Comparison of ENCODE assay signal across 9 cellular contexts in the genomic region with DNA sequence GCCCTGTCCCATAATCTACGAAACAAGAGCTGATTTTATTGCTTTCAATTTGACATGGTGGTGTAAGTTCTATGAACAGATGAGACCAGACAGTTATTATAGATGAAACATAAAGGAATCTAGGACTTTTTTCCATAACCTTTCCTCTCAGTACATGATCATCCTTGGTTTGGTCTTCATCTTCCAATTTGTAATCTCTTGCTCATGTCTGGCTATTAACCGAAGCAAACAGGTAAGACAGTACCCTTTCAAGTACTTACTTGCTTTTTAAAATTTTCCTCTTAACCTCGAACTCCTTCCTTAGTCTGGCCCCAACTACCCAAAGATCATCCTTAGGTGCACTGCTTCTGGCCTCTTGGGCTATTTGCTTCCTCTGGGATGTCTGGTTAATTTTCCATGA. TPM values are rescaled to one million over a fixed set of nuclear protein-coding genes. Genes with fewer than 3 reads are reported as not detected.
A peak's percentile ranks its signal among the peaks of the same experiment; 100 is the strongest.
DNase-seq lines count a peak whose midpoint lies in the region; FAIRE-seq and TF ChIP-seq lines count a peak whose summit lies in the region.
"Had no signal": no experiment of that assay in that cellular context is flagged by ENCODE, and none has a peak within 500 bp of the region (broad histone marks: within the 10 kb centered on the region; RNA-seq: fewer than 3 reads in every experiment).

No MANE protein-coding gene starts in this region.

- no peak overlapping the region for H2BK120ac ChIP-seq in H1 (replicated peaks; ENCODE audit: low read depth, low read length)

- peaks cover 14% of the 10 kb centered on the region for H3K79me1 ChIP-seq in H1 (ENCODE audit: low read depth, low read length)

- no peak overlapping the region for H4K8ac ChIP-seq in H1 (ENCODE audit: extremely low read depth, insufficient read depth, low read length)

- H3K4ac ChIP-seq in H1 (replicated peaks; ENCODE audit: insufficient read length, low read depth, low read length), result no peak overlapping the region

- no peak for TF ChIP-seq EP300 in H1 (IDR thresholded peaks at IDR 0.05; ENCODE audit: borderline replicate concordance in 1 of 2, low read depth in 2 of 2, low read length in 2 of 2)

- no peak overlapping the region for H2BK5ac ChIP-seq in H1 (ENCODE audit: low read depth, low read length)

- H2AFZ ChIP-seq in H1 (ENCODE audit: low read length), result no peak overlapping the region
- no peak overlapping the region for H2AFZ ChIP-seq in parathyroid adenoma

- POLR2A ChIA-PET in RWPE1 (lab: Yijun Ruan, JAX; ENCODE audit: low non-redundant PET) (no interaction called here), H1 (lab: Charles Lee; ENCODE audit: partially characterized antibody) (interaction anchor here (0.7 to 4.4 kb wide), 10 partner anchors 10 to 134 kb away, joined by 3 to 35 read pairs (median 8); a partner anchor contains a TSS), GM10248 (lab: Yijun Ruan, JAX) (no interaction called here)

- FAIRE-seq in H1 (lab: Jason Lieb, UNC), result no peak

- no peak for DNase-seq in GM12864 (ENCODE audit: low read depth)
- DNase-seq in RWPE1 (ENCODE audit: low spot score), result no peak
- DNase-seq in H1 (ENCODE audit: low read depth in 1 of 2, low spot score in 2 of 2), result no peak
- no peak for DNase-seq in GM10248 (ENCODE audit: extremely low spot score)
- no peak for DNase-seq in ecto neural progenitor cell (ENCODE audit: low spot score)
- no peak for DNase-seq in germinal center (ENCODE audit: low spot score)
- no peak for DNase-seq in MV-4-11 (lab: John Stamatoyannopoulos, UW)

- H4K20me1 ChIP-seq in H1 (replicated peaks in 1 of 2; ENCODE audit: control insufficient read depth in 1 of 2, insufficient read depth in 2 of 2, low read length in 2 of 2), result peaks cover 0 to 2% of the 10 kb centered on the region in 2 experiments

- H3K4me3 ChIP-seq in GM12864 (ENCODE audit: low read depth, low read length), result peak overlapping the region; percentile 84; the same call in 1 of the 2 replicates
- peak overlapping the region in 3 of 4 experiments; percentile 74 to 85 (median 75); a peak in 5 of 8 replicates for H3K4me3 ChIP-seq in H1 (ENCODE audit: extremely low read depth in 1 of 4, insufficient read depth in 2 of 4, low read depth in 3 of 4, low read length in 4 of 4)
- H3K4me3 ChIP-seq in parathyroid adenoma (ENCODE audit: low read depth, low read length), result peak overlapping the region; percentile 97

- peaks cover 6% of the 10 kb centered on the region for H3K23me2 ChIP-seq in H1 (ENCODE audit: low read depth, low read length)

- no peak overlapping the region for H2BK15ac ChIP-seq in H1 (ENCODE audit: low read length)

- no peak overlapping the region for H3K14ac ChIP-seq in H1 (ENCODE audit: insufficient read length)

- H3K9ac ChIP-seq in H1 (replicated peaks in 1 of 4; ENCODE audit: extremely low read depth in 1 of 4, low read depth in 3 of 4, low read length in 3 of 4) (no peak overlapping the region), parathyroid adenoma (no peak overlapping the region)

- peaks cover 6 to 10% of the 10 kb centered on the region in 2 experiments for H3K79me2 ChIP-seq in H1 (ENCODE audit: control insufficient read depth in 1 of 2, insufficient read depth in 2 of 2, low read length in 2 of 2)
- no peaks in the 10 kb centered on the region for H3K79me2 ChIP-seq in parathyroid adenoma

- no peak overlapping the region for H3K18ac ChIP-seq in H1 (ENCODE audit: extremely low read depth, low read length)

- H3K27me3 ChIP-seq in H1 (replicated peaks in 1 of 4; ENCODE audit: control insufficient read depth in 3 of 4, extremely low read depth in 1 of 4, insufficient read depth in 3 of 4, low read length in 3 of 4) (peaks cover 0 to 10% (median 6%) of the 10 kb centered on the region in 4 experiments; a peak in 5 of 7 replicates), parathyroid adenoma (ENCODE audit: control insufficient read depth, insufficient read depth, low read length) (no peaks in the 10 kb centered on the region)
- H3K27me3 ChIP-seq: right atrium auricular region had no signal

- H3K4me1 ChIP-seq in H1 (replicated peaks in 1 of 4; ENCODE audit: control insufficient read depth in 3 of 4, insufficient read depth in 4 of 4, low read length in 3 of 4), result peaks cover 0 to 6% (median 4%) of the 10 kb centered on the region in 4 experiments; a peak in 4 of 7 replicates
- H3K4me1 ChIP-seq in parathyroid adenoma, result peaks cover 9% of the 10 kb centered on the region

- TF ChIP-seq RAD21 in H1 (IDR thresholded peaks at IDR 0.05 in 1 of 2, conservative IDR thresholded peaks at IDR 0.05 in 1 of 2; ENCODE audit: low read depth in 2 of 2, low read length in 2 of 2), result no peak

- H2BK20ac ChIP-seq in H1 (ENCODE audit: low read length), result no peak overlapping the region

- TF ChIP-seq POLR2A in H1 (IDR thresholded peaks at IDR 0.05; ENCODE audit: control extremely low read depth in 1 of 2, low read depth in 2 of 2, low read length in 2 of 2), result no peak

- 91% methylated on average over 3 of the region's 3 CpGs; no CpG with 5 or more reads in 1 of the 2 experiments for WGBS in H1 (ENCODE audit: extremely low coverage in 1 of 2, insufficient coverage in 1 of 2, insufficient read length in 1 of 2, insufficient replicate concordance in 2 of 2, low coverage in 1 of 2, low lambda C conversion rate in 2 of 2, missing lambda C conversion rate in 1 of 2), 2 experiments

- TF ChIP-seq CTCF in GM12864 (IDR thresholded peaks at IDR 0.05; ENCODE audit: low read depth, low read length, missing control alignments) (no peak), RWPE1 (conservative IDR thresholded peaks at IDR 0.05; ENCODE audit: low read depth) (no peak), H1 (IDR thresholded peaks at IDR 0.05; ENCODE audit: control extremely low read depth in 1 of 3, insufficient read depth in 1 of 3, low read depth in 1 of 3, low read length in 3 of 3) (no peak), parathyroid adenoma (IDR thresholded peaks at IDR 0.05) (no peak), GM10248 (IDR thresholded peaks at IDR 0.05; ENCODE audit: control extremely low read depth, extremely low read depth, low read depth, missing control alignments) (no peak)

- no peaks in the 10 kb centered on the region for H3K9me3 ChIP-seq in H1 (ENCODE audit: insufficient read depth in 2 of 2, low read depth in 1 of 2, low read length in 1 of 2)
- H3K9me3 ChIP-seq in parathyroid adenoma (ENCODE audit: control insufficient read depth, low read length), result no peaks in the 10 kb centered on the region
- H3K9me3 ChIP-seq: right atrium auricular region had no signal

- H2AK5ac ChIP-seq in H1 (ENCODE audit: low read depth, low read length), result no peak overlapping the region

- no peak overlapping the region for H4K91ac ChIP-seq in H1 (replicated peaks; ENCODE audit: insufficient read length, low read length)

- H3K4me2 ChIP-seq in H1 (ENCODE audit: insufficient read depth in 1 of 2, low read depth in 2 of 2, low read length in 2 of 2) (peak overlapping the region; percentile 91 to 97; a peak in 3 of 4 replicates), parathyroid adenoma (ENCODE audit: low read length) (peak overlapping the region; percentile 94)

- H3K27ac ChIP-seq in RWPE1 (peak overlapping the region; percentile 92), H1 (ENCODE audit: low read depth, low read length) (no peak overlapping the region), parathyroid adenoma (no peak overlapping the region)

- no peak overlapping the region for H3K23ac ChIP-seq in H1 (ENCODE audit: insufficient read length)

- H4K5ac ChIP-seq in H1 (ENCODE audit: insufficient read length, low read depth, low read length), result no peak overlapping the region

- H3K56ac ChIP-seq in H1 (replicated peaks; ENCODE audit: insufficient read length, low read depth, low read length), result no peak overlapping the region

- H2BK12ac ChIP-seq in H1 (ENCODE audit: low read depth, low read length), result no peak overlapping the region

- CTCF ChIA-PET in RWPE1 (lab: Yijun Ruan, JAX), result interaction anchor here (2.5 kb wide), 1 partner anchor 20 kb away, joined by 14 read pairs; no protein-coding TSS in a partner anchor
- CTCF ChIA-PET in H1 (lab: Charles Lee; ENCODE audit: partially characterized antibody), result interaction anchor here (1.0 to 1.9 kb wide), 3 partner anchors 9 to 37 kb away, joined by 4 to 7 read pairs (median 5); a partner anchor contains a TSS
- CTCF ChIA-PET in GM10248 (lab: Yijun Ruan, JAX), result interaction anchor here (2.2 to 3.2 kb wide), 2 partner anchors 10 to 13 kb away, joined by 8 to 14 read pairs; no protein-coding TSS in a partner anchor

- peaks cover 21 to 49% (median 36%) of the 10 kb centered on the region in 4 experiments for H3K36me3 ChIP-seq in H1 (ENCODE audit: control insufficient read depth in 2 of 4, insufficient read depth in 4 of 4, low read length in 3 of 4)
- H3K36me3 ChIP-seq in parathyroid adenoma (ENCODE audit: control insufficient read depth, insufficient read depth, low read length), result no peaks in the 10 kb centered on the region

RNA-seq across cellular contexts. Expression of a gene that starts 1.2 kb away (rescaled TPM):
- total RNA-seq in H1 (2021; fragmentation: NEBNext Ultra II Directional; extraction: Animal tissue kit (Norgen Biotek cat#: 25700)), result 15.2 and 15.8 TPM in 2 replicates
- 23.3 and 31.4 TPM in 2 replicates for polyA plus RNA-seq in H1 (2011; rRNA removed)
- 22.7 TPM for polyA plus RNA-seq in H1 (2011; cell fraction: cytosol; rRNA removed)
- 12.1 TPM for polyA plus RNA-seq in H1 (2011; cell fraction: nucleus; rRNA removed)
- 14.1 to 22.6 TPM (median 19.5 TPM) in 4 replicates for polyA plus RNA-seq in H1 (2012, experiment 1 of 2)
- polyA plus RNA-seq in H1 (2012, experiment 2 of 2), result 20.3 TPM
- 15.8 TPM for polyA plus RNA-seq in H1 (2013, experiment 1 of 2)
- 17.6 TPM for polyA plus RNA-seq in H1 (2013, experiment 2 of 2)
- polyA minus RNA-seq in H1 (2011; rRNA and poly(A)+ RNA removed), result 26.3 and 33.9 TPM in 2 replicates
- 11.2 TPM for polyA minus RNA-seq in H1 (2011; cell fraction: cytosol; rRNA and poly(A)+ RNA removed)
- polyA minus RNA-seq in H1 (2011; cell fraction: nucleus; rRNA and poly(A)+ RNA removed), result 15.2 TPM

RNA-seq across cellular contexts. Expression of a gene that starts 6.1 kb away (rescaled TPM):
- total RNA-seq in H1 (2021; fragmentation: NEBNext Ultra II Directional; extraction: Animal tissue kit (Norgen Biotek cat#: 25700)), result 174 and 180 TPM in 2 replicates
- polyA plus RNA-seq in H1 (2011; rRNA removed), result 311 and 368 TPM in 2 replicates
- 368 TPM for polyA plus RNA-seq in H1 (2011; cell fraction: cytosol; rRNA removed)
- 288 TPM for polyA plus RNA-seq in H1 (2011; cell fraction: nucleus; rRNA removed)
- polyA plus RNA-seq in H1 (2012, experiment 1 of 2), result 210 to 260 TPM (median 226 TPM) in 4 replicates
- polyA plus RNA-seq in H1 (2012, experiment 2 of 2), result 272 TPM
- polyA plus RNA-seq in H1 (2013, experiment 1 of 2), result 111 TPM
- 105 TPM for polyA plus RNA-seq in H1 (2013, experiment 2 of 2)
- polyA minus RNA-seq in H1 (2011; rRNA and poly(A)+ RNA removed), result 218 and 329 TPM in 2 replicates
- 110 TPM for polyA minus RNA-seq in H1 (2011; cell fraction: cytosol; rRNA and poly(A)+ RNA removed)
- 99.0 TPM for polyA minus RNA-seq in H1 (2011; cell fraction: nucleus; rRNA and poly(A)+ RNA removed)

RNA-seq across cellular contexts. Expression of a gene that starts 7.5 kb away (rescaled TPM):
- 1.5 and 1.7 TPM in 2 replicates for total RNA-seq in H1 (2021; fragmentation: NEBNext Ultra II Directional; extraction: Animal tissue kit (Norgen Biotek cat#: 25700))
- 1.5 and 1.8 TPM in 2 replicates for polyA plus RNA-seq in H1 (2011; rRNA removed)
- 1.4 TPM for polyA plus RNA-seq in H1 (2011; cell fraction: cytosol; rRNA removed)
- 6.8 TPM for polyA plus RNA-seq in H1 (2011; cell fraction: nucleus; rRNA removed)
- 1.7 to 2.6 TPM (median 2.1 TPM) in 4 replicates for polyA plus RNA-seq in H1 (2012, experiment 1 of 2)
- 0.91 TPM for polyA plus RNA-seq in H1 (2012, experiment 2 of 2)
- polyA plus RNA-seq in H1 (2013, experiment 1 of 2), result 1.0 TPM
- 1.3 TPM for polyA plus RNA-seq in H1 (2013, experiment 2 of 2)
- polyA minus RNA-seq in H1 (2011; rRNA and poly(A)+ RNA removed), result 0.63 and 0.98 TPM in 2 replicates
- 2.1 TPM for polyA minus RNA-seq in H1 (2011; cell fraction: cytosol; rRNA and poly(A)+ RNA removed)
- 2.8 TPM for polyA minus RNA-seq in H1 (2011; cell fraction: nucleus; rRNA and poly(A)+ RNA removed)

RNA-seq across cellular contexts. Expression of a gene that starts 8.9 kb away (rescaled TPM):
- total RNA-seq in H1 (2021; fragmentation: NEBNext Ultra II Directional; extraction: Animal tissue kit (Norgen Biotek cat#: 25700)), result 6.1 and 6.4 TPM in 2 replicates
- polyA plus RNA-seq in H1 (2011; rRNA removed), result 6.6 and 7.8 TPM in 2 replicates
- 7.0 TPM for polyA plus RNA-seq in H1 (2011; cell fraction: cytosol; rRNA removed)
- polyA plus RNA-seq in H1 (2011; cell fraction: nucleus; rRNA removed), result 13.3 TPM
- 4.7 to 8.7 TPM (median 8.1 TPM) in 4 replicates for polyA plus RNA-seq in H1 (2012, experiment 1 of 2)
- 8.9 TPM for polyA plus RNA-seq in H1 (2012, experiment 2 of 2)
- polyA plus RNA-seq in H1 (2013, experiment 1 of 2), result 4.9 TPM
- polyA plus RNA-seq in H1 (2013, experiment 2 of 2), result 4.5 TPM
- 5.9 and 6.2 TPM in 2 replicates for polyA minus RNA-seq in H1 (2011; rRNA and poly(A)+ RNA removed)
- 3.5 TPM for polyA minus RNA-seq in H1 (2011; cell fraction: cytosol; rRNA and poly(A)+ RNA removed)
- polyA minus RNA-seq in H1 (2011; cell fraction: nucleus; rRNA and poly(A)+ RNA removed), result 4.1 TPM

RNA-seq across cellular contexts. Expression of a gene that starts 20.9 kb away (rescaled TPM):
- total RNA-seq in H1 (2021; fragmentation: NEBNext Ultra II Directional; extraction: Animal tissue kit (Norgen Biotek cat#: 25700)), result 2.3 and 3.3 TPM in 2 replicates
- polyA plus RNA-seq in H1 (2011; rRNA removed), result 2.6 and 2.9 TPM in 2 replicates
- polyA plus RNA-seq in H1 (2011; cell fraction: cytosol; rRNA removed), result 2.5 TPM
- 6.3 TPM for polyA plus RNA-seq in H1 (2011; cell fraction: nucleus; rRNA removed)
- 1.9 to 2.5 TPM (median 2.3 TPM) in 4 replicates for polyA plus RNA-seq in H1 (2012, experiment 1 of 2)
- 1.9 TPM for polyA plus RNA-seq in H1 (2012, experiment 2 of 2)
- 1.4 TPM for polyA plus RNA-seq in H1 (2013, experiment 1 of 2)
- 1.2 TPM for polyA plus RNA-seq in H1 (2013, experiment 2 of 2)
- polyA minus RNA-seq in H1 (2011; rRNA and poly(A)+ RNA removed), result 2.0 and 2.1 TPM in 2 replicates
- 4.8 TPM for polyA minus RNA-seq in H1 (2011; cell fraction: cytosol; rRNA and poly(A)+ RNA removed)
- 4.4 TPM for polyA minus RNA-seq in H1 (2011; cell fraction: nucleus; rRNA and poly(A)+ RNA removed)
